In the genomic region with DNA sequence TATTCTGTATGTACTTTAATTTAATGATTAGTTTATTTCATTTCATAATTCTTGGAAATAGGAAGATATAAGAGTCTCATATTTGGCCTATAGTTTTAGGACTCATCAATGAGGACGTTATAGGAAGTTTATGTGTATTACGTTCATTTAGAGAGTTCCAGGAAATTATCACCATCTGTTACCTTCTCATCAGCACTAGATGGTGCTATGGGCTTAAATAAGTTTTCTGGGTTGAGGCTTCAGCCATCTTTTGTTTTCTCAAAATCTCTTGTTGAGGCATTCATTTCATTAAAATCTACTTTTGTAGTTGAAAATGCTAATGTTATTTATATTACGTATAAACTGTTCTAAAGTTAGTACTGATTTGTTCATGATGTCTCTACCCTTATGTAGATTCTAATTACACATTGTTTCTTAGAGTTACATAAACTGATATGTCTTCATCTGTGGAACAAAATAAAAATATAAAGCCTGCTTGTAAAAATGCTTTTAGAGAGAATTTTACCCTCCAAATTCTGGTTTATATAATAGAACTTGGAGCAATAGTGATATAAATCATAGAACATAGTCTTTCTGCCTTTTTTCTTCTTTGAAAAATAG, we compare ENCODE assay signal across 8 cellular contexts.
DNase-seq lines count a peak whose midpoint lies in the region; ATAC-seq and TF ChIP-seq lines count a peak whose summit lies in the region.

No MANE protein-coding gene starts in this region.

- H3K27ac ChIP-seq in prostate gland: no peak overlapping the region
- no peak overlapping the region for H3K27ac ChIP-seq in stomach

- ATAC-seq in GM18858 (IDR thresholded peaks at IDR 0.05; ENCODE audit: unreplicated experiment): peak; percentile 83
- ATAC-seq in HG02970 (IDR thresholded peaks at IDR 0.05; ENCODE audit: low FRiP score, unreplicated experiment): peak; percentile 85

- H3K4me3 ChIP-seq in prostate gland: no peak overlapping the region
- H3K4me3 ChIP-seq in stomach: no peak overlapping the region

- H3K9me3 ChIP-seq in prostate gland (no peaks in the 10 kb centered on the region), stomach (no peaks in the 10 kb centered on the region)

- TF ChIP-seq CTCF in prostate gland (IDR thresholded peaks at IDR 0.05) (peak in 3 of 4 experiments; percentile 61 to 75 (median 70)), stomach (IDR thresholded peaks at IDR 0.05) (peak in 3 of 7 experiments; percentile 32 to 49 (median 45))

- H3K4me1 ChIP-seq in prostate gland (replicated peaks) (no peaks in the 10 kb centered on the region), stomach (no peaks in the 10 kb centered on the region)

- TF ChIP-seq POLR2A in prostate gland (IDR thresholded peaks at IDR 0.05) (no peak), stomach (IDR thresholded peaks at IDR 0.05) (no peak)

- no peak for TF ChIP-seq EP300 in stomach (IDR thresholded peaks at IDR 0.05)

- DNase-seq in CD1c-positive myeloid dendritic cell (ENCODE audit: extremely low spot score) (peak; percentile 53), NCI-H146 (lab: John Stamatoyannopoulos, UW) (peak; percentile 69), SKM-1 treated with dmso at 0.1 percent for 144 hours (lab: John Stamatoyannopoulos, UW; ENCODE audit: unreplicated experiment) (peak; percentile 42), fibroblast of the conjunctiva (ENCODE audit: low read depth) (peak; percentile 38), prostate gland (ENCODE audit: low spot score) (peak; percentile 10), stomach (no peak)

- H3K27me3 ChIP-seq in prostate gland (replicated peaks; ENCODE audit: insufficient read depth): no peaks in the 10 kb centered on the region
- no peaks in the 10 kb centered on the region for H3K27me3 ChIP-seq in stomach

- 5% methylated on average over 3 of the region's 3 CpGs for WGBS in prostate gland
- WGBS in stomach, 5 donors: 1 to 6% (median 1%) methylated on average over 3 of the region's 3 CpGs

- no peaks in the 10 kb centered on the region for H3K36me3 ChIP-seq in prostate gland
- no peaks in the 10 kb centered on the region for H3K36me3 ChIP-seq in stomach

- intact Hi-C loops in prostate gland (cut with DNase I) (loop anchor here (5.0 kb wide), 1 partner anchor 409 kb away; no protein-coding TSS in a partner anchor), stomach (cut with DNase I; ENCODE audit: low total_unique reads) (loop anchor here (10.0 kb wide), 1 partner anchor 406 kb away; no protein-coding TSS in a partner anchor)
